Comparison of ENCODE assay signal across 27 cellular contexts in the genomic region with DNA sequence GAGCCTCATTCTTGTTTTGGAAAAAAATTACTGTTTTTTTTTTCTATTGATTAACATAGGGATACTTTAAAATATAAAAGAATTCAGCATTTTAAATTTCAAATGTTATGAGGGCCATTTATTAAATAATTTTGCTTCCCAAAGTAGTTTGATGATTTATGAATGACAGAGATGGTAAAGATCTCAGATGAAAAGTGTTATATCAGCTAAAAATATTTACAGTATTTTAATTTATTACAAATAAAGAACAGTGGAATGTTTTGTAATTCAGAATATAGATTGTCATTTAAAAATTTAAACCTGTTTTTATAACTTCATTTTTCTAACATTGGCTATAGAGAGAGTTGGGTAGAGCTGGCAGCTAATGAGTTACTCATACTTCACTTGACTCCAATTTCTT.
DNase-seq lines count a peak whose midpoint lies in the region; ATAC-seq, FAIRE-seq and TF ChIP-seq lines count a peak whose summit lies in the region.
"Had no signal": no experiment of that assay in that cellular context is flagged by ENCODE, and none has a peak within 500 bp of the region (broad histone marks: within the 10 kb centered on the region; RNA-seq: fewer than 3 reads in every experiment).

No MANE protein-coding gene starts in this region.

- intact Hi-C loops in IMR-90 (cut with micrococcal nuclease) = no loop called here

- H4K20me1 ChIP-seq in IMR-90 (ENCODE audit: insufficient read depth, low read length) = no peaks in the 10 kb centered on the region
- no peaks in the 10 kb centered on the region for H4K20me1 ChIP-seq in neural cell (ENCODE audit: insufficient read depth)
- H4K20me1 ChIP-seq: BLaER1 had no signal

- no peaks in the 10 kb centered on the region for H3K9me2 ChIP-seq in neural cell (ENCODE audit: insufficient read depth, low read length)

- TF ChIP-seq POLR2A in A549 (IDR thresholded peaks at IDR 0.05; ENCODE audit: low read length) (no peak), IMR-90 (IDR thresholded peaks at IDR 0.05; ENCODE audit: low read depth, low read length) (no peak)

- no peak overlapping the region for H2AK5ac ChIP-seq in IMR-90 (ENCODE audit: low read depth, low read length)

- ATAC-seq in A549 (no peak), IMR-90 (ENCODE audit: low read depth) (no peak), GM19395 (IDR thresholded peaks at IDR 0.05; ENCODE audit: unreplicated experiment) (no peak), HG03469 (IDR thresholded peaks at IDR 0.05; ENCODE audit: unreplicated experiment) (no peak)
- ATAC-seq: GM12878 had no signal

- in situ Hi-C loops in IMR-90 (cut with MboI; ENCODE audit: low sequenced_read_pairs) = no loop called here

- H3K4me2 ChIP-seq in A549 (no peak overlapping the region), IMR-90 (ENCODE audit: low read depth, low read length) (no peak overlapping the region), neural cell (ENCODE audit: low read length) (no peak overlapping the region)
- H3K4me2 ChIP-seq: BLaER1 had no signal

- no peak overlapping the region for H4K8ac ChIP-seq in IMR-90 (ENCODE audit: low read depth in 2 of 2, low read length in 2 of 2)

- no peak overlapping the region for H3K18ac ChIP-seq in IMR-90 (ENCODE audit: low read depth, low read length)

- H3F3A ChIP-seq in neural cell (ENCODE audit: insufficient read depth, low read length, poor library complexity, severe bottlenecking) = no peaks in the 10 kb centered on the region

- no peaks in the 10 kb centered on the region for H3K9me3 ChIP-seq in A549
- H3K9me3 ChIP-seq in IMR-90 (ENCODE audit: control insufficient read depth, insufficient read depth, low read length) = no peaks in the 10 kb centered on the region
- no peaks in the 10 kb centered on the region for H3K9me3 ChIP-seq in neural cell (ENCODE audit: low read length)
- H3K9me3 ChIP-seq in small intestine (ENCODE audit: control insufficient read depth, low read depth) = no peaks in the 10 kb centered on the region
- H3K9me3 ChIP-seq: BE2C, BLaER1 had no signal

- H3K9me1 ChIP-seq in IMR-90 (ENCODE audit: insufficient read depth, low read length) = no peaks in the 10 kb centered on the region

- H3K27me3 ChIP-seq in IMR-90 (ENCODE audit: control insufficient read depth, insufficient read depth, low read length) (no peaks in the 10 kb centered on the region), neural cell (ENCODE audit: insufficient read depth, low read depth, low read length) (no peaks in the 10 kb centered on the region), small intestine (ENCODE audit: control insufficient read depth in 2 of 2, insufficient read depth in 2 of 2, low read length in 2 of 2) (no peaks in the 10 kb centered on the region)
- H3K27me3 ChIP-seq: BE2C, BLaER1 had no signal

- H3K36me3 ChIP-seq in IMR-90 (ENCODE audit: control insufficient read depth, insufficient read depth, low read length) (no peaks in the 10 kb centered on the region), neural cell (ENCODE audit: insufficient read depth, low read length) (no peaks in the 10 kb centered on the region), small intestine (ENCODE audit: control insufficient read depth in 2 of 2, insufficient read depth in 2 of 2, low read length in 2 of 2) (no peaks in the 10 kb centered on the region)
- H3K36me3 ChIP-seq: BE2C, BLaER1 had no signal

- no peak for FAIRE-seq in A549 (lab: Jason Lieb, UNC)
- FAIRE-seq in small intestine (lab: Jason Lieb, UNC) = peak; percentile 39
- FAIRE-seq: A204.1, D721Med, GM12878, GM12892, GM18507 had no signal

- POLR2A ChIA-PET in A549 (lab: Yijun Ruan, JAX) (no interaction called here), IMR-90 (lab: Charles Lee; ENCODE audit: unreplicated experiment) (no interaction called here)

- no peak overlapping the region for H2BK5ac ChIP-seq in IMR-90 (ENCODE audit: low read depth, low read length, poor library complexity, severe bottlenecking)

- no peak overlapping the region for H3K4ac ChIP-seq in IMR-90 (ENCODE audit: low read depth, low read length)

- H3K23ac ChIP-seq in IMR-90 (ENCODE audit: low read depth, low read length) = no peak overlapping the region

- H3K79me2 ChIP-seq in neural cell (replicated peaks; ENCODE audit: insufficient read depth, low read length) = no peaks in the 10 kb centered on the region

- dilution Hi-C loops in IMR-90 (cut with HindIII; ENCODE audit: low sequenced_read_pairs, unreplicated experiment) = no loop called here

- no peak for TF ChIP-seq EP300 in A549 (IDR thresholded peaks at IDR 0.05)
- no peak for TF ChIP-seq EP300 in neural cell (conservative IDR thresholded peaks at IDR 0.05; ENCODE audit: poor library complexity, severe bottlenecking)

- H2AK9ac ChIP-seq in IMR-90 (replicated peaks; ENCODE audit: low read depth, low read length, poor library complexity) = no peak overlapping the region

- TF ChIP-seq CTCF in A549 (IDR thresholded peaks at IDR 0.05) (no peak), IMR-90 (conservative IDR thresholded peaks at IDR 0.05; ENCODE audit: low read depth, low read length) (no peak), neural cell (IDR thresholded peaks at IDR 0.05; ENCODE audit: poor library complexity, severe bottlenecking) (no peak)

- H3K79me1 ChIP-seq in IMR-90 (ENCODE audit: low read depth in 1 of 2, low read length in 2 of 2) = no peaks in the 10 kb centered on the region

- H4K5ac ChIP-seq in IMR-90 (ENCODE audit: low read depth, low read length) = no peak overlapping the region

- TF ChIP-seq RAD21 in A549 (conservative IDR thresholded peaks at IDR 0.05 in 1 of 2, IDR thresholded peaks at IDR 0.05 in 1 of 2) (no peak), IMR-90 (IDR thresholded peaks at IDR 0.05; ENCODE audit: low read length) (no peak), neural cell (conservative IDR thresholded peaks at IDR 0.05) (no peak)

- H3K27ac ChIP-seq in A549 (no peak overlapping the region), IMR-90 (ENCODE audit: insufficient read depth, low read length) (no peak overlapping the region), neural cell (ENCODE audit: low read length) (peak overlapping the region; percentile 55), small intestine (ENCODE audit: low read depth in 1 of 2, low read length in 1 of 2) (no peak overlapping the region)
- H3K27ac ChIP-seq: BLaER1 had no signal

- no peaks in the 10 kb centered on the region for H3K4me1 ChIP-seq in A549
- no peaks in the 10 kb centered on the region for H3K4me1 ChIP-seq in IMR-90 (ENCODE audit: control insufficient read depth, insufficient read depth, low read length)
- no peaks in the 10 kb centered on the region for H3K4me1 ChIP-seq in small intestine (ENCODE audit: control insufficient read depth in 2 of 2, insufficient read depth in 1 of 2, low read depth in 1 of 2, low read length in 1 of 2)
- H3K4me1 ChIP-seq: BE2C had no signal

- H2AFZ ChIP-seq in IMR-90 (replicated peaks; ENCODE audit: low read length, poor library complexity) = no peak overlapping the region
- no peak overlapping the region for H2AFZ ChIP-seq in neural cell (ENCODE audit: low read depth, low read length)

- DNase-seq in A549 (ENCODE audit: low read depth in 1 of 2, low spot score in 1 of 2) (no peak), IMR-90 (no peak), small intestine (no peak), D341Med (ENCODE audit: low spot score) (no peak)
- DNase-seq: 8988T; AML-193; BE2C; C1 segment of cervical spinal cord; CD4-positive, alpha-beta memory T cell; CD4-positive, CD25-positive, alpha-beta regulatory T cell; CD8-positive, alpha-beta memory T cell; COR-L47; DMS153; DMS53; DMS79; DND-41; EL; GDM1 had no signal

- no peak overlapping the region for H3K9ac ChIP-seq in IMR-90 (ENCODE audit: low read depth, low read length)
- H3K9ac ChIP-seq in neural cell (ENCODE audit: low read length) = no peak overlapping the region
- H3K9ac ChIP-seq: BLaER1 had no signal

- no peak overlapping the region for H3K56ac ChIP-seq in IMR-90 (ENCODE audit: extremely low read depth, insufficient read depth, low read length)

- no peak overlapping the region for H2BK15ac ChIP-seq in IMR-90 (ENCODE audit: low read depth, low read length)

- no peak overlapping the region for H2BK120ac ChIP-seq in IMR-90 (ENCODE audit: low read depth, low read length)

- CTCF ChIA-PET in A549 (lab: Yijun Ruan, JAX) = no interaction called here
- CTCF ChIA-PET in IMR-90 (lab: Yijun Ruan, JAX) = interaction anchor here (0.5 kb wide), 1 partner anchor 20 kb away, joined by 4 read pairs; no protein-coding TSS in a partner anchor

- no peak overlapping the region for H2BK20ac ChIP-seq in IMR-90 (ENCODE audit: low read depth, low read length)

- no peak overlapping the region for H3K14ac ChIP-seq in IMR-90 (replicated peaks; ENCODE audit: low read depth, low read length)

- BruUV-seq in IMR-90 (replicated peaks; lab: Mats Ljungman, UMichigan) = no TSS peak

- no peak overlapping the region for H3K4me3 ChIP-seq in A549
- H3K4me3 ChIP-seq in IMR-90 (ENCODE audit: insufficient read depth, low read depth, low read length) = no peak overlapping the region
- H3K4me3 ChIP-seq in neural cell (ENCODE audit: low read length) = no peak overlapping the region
- H3K4me3 ChIP-seq in small intestine (ENCODE audit: low read depth in 1 of 2, low read length in 2 of 2) = no peak overlapping the region
- H3K4me3 ChIP-seq: BLaER1, GM12878 had no signal

- no peak overlapping the region for H4K91ac ChIP-seq in IMR-90 (ENCODE audit: insufficient read depth, low read depth, low read length)

TF ChIP-seq in A549, 52 proteins besides CTCF, POLR2A, EP300 and RAD21:
- TF ChIP-seq NFE2L2 (conservative IDR thresholded peaks at IDR 0.05; ENCODE audit: low read length) (no peak), MAFK (IDR thresholded peaks at IDR 0.05; ENCODE audit: partially characterized antibody) (peak; percentile 17)

TF ChIP-seq in IMR-90, 13 proteins besides CTCF, POLR2A, EP300 and RAD21:
- TF ChIP-seq MAFK (IDR thresholded peaks at IDR 0.05; ENCODE audit: low read depth, low read length) (peak; percentile 22; the same call in 1 of the 2 replicates), SMC3 (IDR thresholded peaks at IDR 0.05; ENCODE audit: low read depth, low read length) (no peak), CHD1 (IDR thresholded peaks at IDR 0.05; ENCODE audit: low read depth, low read length) (no peak), CEBPB (IDR thresholded peaks at IDR 0.05; ENCODE audit: low read depth, low read length) (no peak)
TF ChIP-seq in IMR-90: peak in this region for 1.

TF ChIP-seq in neural cell, 6 proteins besides CTCF, POLR2A, EP300 and RAD21 (continues in another document):
- TF ChIP-seq SMC3 (conservative IDR thresholded peaks at IDR 0.05; ENCODE audit: poor library complexity) = no peak
